In genomic region chr7:7773334-7774308, GRCh38 we compare ENCODE assay signal across 12 cellular contexts. TPM values are rescaled to one million over a fixed set of nuclear protein-coding genes. Genes with fewer than 3 reads are reported as not detected.
A peak's percentile ranks its signal among the peaks of the same experiment; 100 is the strongest.
DNase-seq lines count a peak whose midpoint lies in the region; ATAC-seq and TF ChIP-seq lines count a peak whose summit lies in the region.
"Had no signal": no experiment of that assay in that cellular context is flagged by ENCODE, and none has a peak within 500 bp of the region (broad histone marks: within the 10 kb centered on the region; RNA-seq: fewer than 3 reads in every experiment).

No MANE protein-coding gene starts in this region.

- intact Hi-C loops in left lung (cut with DNase I): no loop called here

- TF ChIP-seq CTCF in left lung (IDR thresholded peaks at IDR 0.05): no peak

- H3K4me3 ChIP-seq in left lung: no peak overlapping the region

- DNase-seq in left lung (no peak), COLO829 (ENCODE audit: low spot score) (no peak), A172 (ENCODE audit: low spot score) (no peak), KG1 (lab: John Stamatoyannopoulos, UW) (no peak)
- DNase-seq: activated CD4-positive, alpha-beta T cell treated with anti-CD3 and anti-CD28 coated beads for 36 hours; activated naive CD8-positive, alpha-beta T cell treated with anti-CD3 and anti-CD28 coated beads, Interleukin-2, amount 50 U/mL, for 24 hours; effector memory CD8-positive, alpha-beta T cell; HFFc6; hippocampal formation had no signal

- H3K27me3 ChIP-seq in left lung: no peaks in the 10 kb centered on the region

- no peaks in the 10 kb centered on the region for H3K4me1 ChIP-seq in left lung

- no peak overlapping the region for H3K27ac ChIP-seq in left lung

- peak; percentile 73 for ATAC-seq in GM18861 (IDR thresholded peaks at IDR 0.05; ENCODE audit: unreplicated experiment)
- ATAC-seq in GM21529 (IDR thresholded peaks at IDR 0.05; ENCODE audit: unreplicated experiment): peak; percentile 75
- peak; percentile 61 for ATAC-seq in HG03342 (IDR thresholded peaks at IDR 0.05; ENCODE audit: unreplicated experiment)
- ATAC-seq in left lung: peak; percentile 18
- ATAC-seq: activated naive CD8-positive, alpha-beta T cell treated with anti-CD3 and anti-CD28 coated beads, Interleukin-2, amount 50 U/mL, for 24 hours had no signal

- H3K9me3 ChIP-seq in left lung: no peaks in the 10 kb centered on the region

- H3K36me3 ChIP-seq in left lung: no peaks in the 10 kb centered on the region

RNA-seq across cellular contexts. Expression of gene RPA3, which starts 55.2 kb away (rescaled TPM):
- total RNA-seq in left lung: 10 to 100 TPM; 28.5 to 32.3 TPM
- total RNA-seq in A172 (2014; rRNA removed; shearing (Covaris generic)): 89.1 and 98.9 TPM in 2 replicates

Comparison
In these comparisons a context has a peak if more than half of its experiments do, and no peak if none do; other contexts are left out.
1. ATAC-seq: peak in every context shown above with its lines; median percentile 75 in GM21529; 73 in GM18861; 61 in HG03342; 18 in left lung.